7 cellular contexts compared by ENCODE assay signal in the genomic region with DNA sequence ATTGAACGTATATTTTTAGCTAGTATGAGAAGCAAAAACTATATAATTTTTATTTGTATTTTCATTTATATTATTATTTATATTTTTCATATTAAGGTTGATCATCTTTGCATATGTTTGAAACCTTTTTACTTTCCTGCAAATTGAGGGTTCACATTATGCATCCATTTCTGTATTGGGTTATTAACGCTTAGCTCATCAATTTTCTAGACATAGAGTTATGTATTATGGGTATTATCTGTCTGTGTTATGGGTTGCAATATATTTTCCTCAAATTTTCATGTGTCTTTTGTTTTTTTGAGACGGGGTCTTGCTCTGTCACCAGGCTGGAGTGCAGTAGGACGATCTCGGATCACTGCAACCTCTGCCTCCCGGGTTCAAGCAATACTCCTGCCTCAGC.
"Had no signal": no experiment of that assay in that cellular context is flagged by ENCODE, and none has a peak within 500 bp of the region (broad histone marks: within the 10 kb centered on the region; RNA-seq: fewer than 3 reads in every experiment).

No MANE protein-coding gene starts in this region.

- H3K36me3 ChIP-seq: HAP-1 had no signal

- DNase-seq: H7, HFFc6, KG1 had no signal

- H3K4me3 ChIP-seq: GM23338, HAP-1 had no signal

- H3K4me1 ChIP-seq: HAP-1 had no signal

- ATAC-seq: GM23338, HCT116 had no signal

- H3K27ac ChIP-seq: HL-60 had no signal

- H3K4me2 ChIP-seq: GM23338 had no signal

- H2AFZ ChIP-seq: GM23338 had no signal

- H3K9me3 ChIP-seq: HAP-1 had no signal
